1 cellular context compared by ENCODE assay signal in the genomic region with DNA sequence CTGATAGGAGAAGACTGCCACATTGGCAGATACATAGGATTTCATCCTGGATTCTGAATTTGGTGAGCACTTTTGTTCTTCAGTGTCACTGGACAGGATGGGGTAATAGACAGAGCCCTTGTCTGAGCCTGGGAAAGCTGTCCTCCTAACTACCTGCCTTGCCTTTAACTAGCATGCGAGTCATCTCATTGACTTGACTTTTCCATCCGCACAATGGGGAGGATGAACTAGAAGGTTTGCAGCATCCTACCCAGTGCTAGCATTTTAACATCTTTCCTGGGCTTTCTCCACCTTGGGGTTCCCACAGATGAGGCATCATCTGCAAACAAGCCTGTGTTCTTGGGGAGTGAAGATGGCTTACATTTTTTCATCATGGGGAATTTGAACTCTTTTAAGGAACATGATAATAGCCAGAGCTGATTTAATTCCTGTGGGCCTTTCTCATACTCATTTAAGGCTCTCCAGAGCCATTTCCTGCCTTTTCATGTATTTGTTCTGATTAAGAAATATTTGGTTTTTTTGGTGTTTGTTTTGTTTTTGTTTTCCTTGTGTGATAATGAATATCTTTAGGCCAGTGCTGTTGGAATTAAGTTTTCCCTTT.
TF ChIP-seq lines count a peak whose summit lies in the region.

No MANE protein-coding gene starts in this region.

TF ChIP-seq in WTC11, 78 proteins besides CTCF, POLR2A, EP300 and RAD21:
- no peak for TF ChIP-seq FOXJ3 (CRISPR knock-in tag; IDR thresholded peaks at IDR 0.05; ENCODE audit: borderline replicate concordance)
- no peak for TF ChIP-seq ZNF263 (CRISPR knock-in tag; IDR thresholded peaks at IDR 0.05; ENCODE audit: low read depth)
